ENCODE assay signal across 19 cellular contexts in genomic region chr20:41457173-41457857, GRCh38.
"Had no signal": no experiment of that assay in that cellular context is flagged by ENCODE, and none has a peak within 500 bp of the region (broad histone marks: within the 10 kb centered on the region; RNA-seq: fewer than 3 reads in every experiment).

No MANE protein-coding gene starts in this region.

- H3K27ac ChIP-seq: coronary artery, esophagus muscularis mucosa, lower lobe of right lung, neural progenitor cell, prostate gland, thoracic aorta, tibial nerve, upper lobe of left lung had no signal

- H3K4me3 ChIP-seq: coronary artery, esophagus muscularis mucosa, lower lobe of right lung, neural progenitor cell, prostate gland, thoracic aorta, tibial nerve, upper lobe of left lung had no signal

- H3K27me3 ChIP-seq: esophagus muscularis mucosa, neural progenitor cell, tibial nerve, upper lobe of left lung had no signal

- H3K9me3 ChIP-seq: esophagus muscularis mucosa, lower lobe of right lung, prostate gland, thoracic aorta, tibial nerve, upper lobe of left lung had no signal

- H3K9ac ChIP-seq: neural progenitor cell had no signal

- H2AFZ ChIP-seq: neural progenitor cell had no signal

- DNase-seq: dermis blood vessel endothelial cell; effector memory CD4-positive, alpha-beta T cell; head of caudate nucleus; left ventricle myocardium superior; lower lobe of right lung; nucleus accumbens; right cardiac atrium; small intestine; stimulated activated CD4-positive, alpha-beta T cell treated with anti-CD3 and anti-CD28 coated beads, Interleukin-15, amount 100 ng/mL, for 24 hours; stimulated activated CD4-positive, alpha-beta T cell treated with anti-CD3 and anti-CD28 coated beads, Interleukin-2, amount 100 ng/mL, for 48 hours; stimulated activated naive B cell treated with anti-CD40 and anti-IgM and Interleukin-4, amounts not matched to agents 10 μg/mL and 1 μg/mL and 100 μg/mL, for 72 hours; upper lobe of left lung had no signal

- H3K4me1 ChIP-seq: esophagus muscularis mucosa, lower lobe of right lung, neural progenitor cell, prostate gland, tibial nerve, upper lobe of left lung had no signal

- H3K4me2 ChIP-seq: neural progenitor cell had no signal

- ATAC-seq: left ventricle myocardium superior; lower lobe of right lung; natural killer cell treated with Interleukin-12 subunit alpha and Interleukin-12 subunit beta and Interleukin-15 and Interleukin-18, amount 100 ng/mL, for 72 hours; right cardiac atrium; stimulated activated naive B cell treated with anti-CD40 and anti-IgM and Interleukin-4, amounts not matched to agents 10 μg/mL and 1 μg/mL and 100 μg/mL, for 72 hours had no signal
